Comparison of ENCODE assay signal across 8 cellular contexts in the genomic region with DNA sequence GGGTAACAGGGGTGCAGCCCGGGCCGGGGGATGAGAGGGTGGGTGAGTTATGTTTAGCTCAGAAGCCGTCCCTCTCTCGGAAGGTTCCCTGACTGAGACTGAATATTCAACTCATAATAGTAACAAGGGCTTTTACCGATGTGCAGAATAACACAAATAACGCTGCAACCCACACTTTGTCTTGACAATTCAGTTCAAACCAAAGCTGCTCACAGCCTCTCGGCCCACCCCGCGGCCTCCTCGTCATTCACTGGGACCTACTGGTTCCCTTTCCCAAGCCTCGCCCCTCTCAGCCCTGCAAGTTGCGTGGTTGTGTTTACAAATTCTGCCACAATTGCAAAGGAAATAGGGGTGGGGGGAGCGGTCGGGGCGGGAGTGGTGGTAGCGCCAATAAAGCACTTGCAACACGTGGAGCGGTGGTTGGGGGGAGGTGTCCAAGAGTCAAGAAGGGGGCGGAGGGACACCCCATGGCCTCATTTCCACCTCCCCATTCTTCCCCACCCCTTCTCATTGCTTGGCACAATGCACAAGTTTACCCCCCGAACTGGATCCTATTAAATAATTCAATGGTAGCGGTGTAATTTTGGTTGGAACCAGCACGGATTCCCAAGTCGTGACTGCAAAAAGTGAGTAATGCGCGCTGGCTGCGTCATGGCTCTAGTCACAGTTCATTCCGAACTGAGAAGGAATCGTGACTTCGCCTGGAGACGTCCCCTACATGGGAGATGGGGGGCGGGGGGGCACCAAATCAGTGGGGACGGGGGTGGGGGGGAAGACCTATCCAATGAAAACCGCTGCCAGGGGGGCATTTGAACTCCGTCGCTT.
DNase-seq lines count a peak whose midpoint lies in the region; ATAC-seq, FAIRE-seq and TF ChIP-seq lines count a peak whose summit lies in the region.

No MANE protein-coding gene starts in this region.

- TF ChIP-seq CTCF in OCI-LY7 (conservative IDR thresholded peaks at IDR 0.05; ENCODE audit: low read length) (no peak), H1 (IDR thresholded peaks at IDR 0.05; ENCODE audit: control extremely low read depth in 1 of 3, insufficient read depth in 1 of 3, low read depth in 1 of 3, low read length in 3 of 3) (no peak), prostate gland (IDR thresholded peaks at IDR 0.05) (no peak)

- no peak for FAIRE-seq in H1 (lab: Jason Lieb, UNC)

- H3K4me3 ChIP-seq in OCI-LY7 (ENCODE audit: low read depth, low read length, poor library complexity, severe bottlenecking) (peak overlapping the region; percentile 65), H1 (ENCODE audit: extremely low read depth in 1 of 4, insufficient read depth in 2 of 4, low read depth in 3 of 4, low read length in 4 of 4) (peak overlapping the region; percentile 51 to 90 (median 79)), prostate gland (peak overlapping the region; percentile 10 to 34)

- H2AFZ ChIP-seq in OCI-LY7 (ENCODE audit: low read length) (no peak overlapping the region), H1 (ENCODE audit: low read length) (no peak overlapping the region)

- no peak overlapping the region for H4K5ac ChIP-seq in H1 (ENCODE audit: insufficient read length, low read depth, low read length)

- WGBS in H1 (ENCODE audit: extremely low coverage in 1 of 2, insufficient coverage in 1 of 2, insufficient read length in 1 of 2, insufficient replicate concordance in 2 of 2, low coverage in 1 of 2, low lambda C conversion rate in 2 of 2, missing lambda C conversion rate in 1 of 2), 2 experiments, result 5% methylated on average over 28 of the region's 35 CpGs; no CpG with 5 or more reads in 1 of the 2 experiments
- WGBS in prostate gland, result 2% methylated on average over 35 of the region's 35 CpGs

- H3K79me2 ChIP-seq in OCI-LY7 (ENCODE audit: insufficient read depth, low read depth, low read length), result no peaks in the 10 kb centered on the region
- no peaks in the 10 kb centered on the region for H3K79me2 ChIP-seq in H1 (ENCODE audit: control insufficient read depth in 1 of 2, insufficient read depth in 2 of 2, low read length in 2 of 2)

- no peak overlapping the region for H4K8ac ChIP-seq in H1 (ENCODE audit: extremely low read depth, insufficient read depth, low read length)

- no peak overlapping the region for H2BK5ac ChIP-seq in H1 (ENCODE audit: low read depth, low read length)

- H3K27ac ChIP-seq in OCI-LY7 (ENCODE audit: low read depth, low read length, poor library complexity, severe bottlenecking) (no peak overlapping the region), H1 (ENCODE audit: low read depth, low read length) (no peak overlapping the region), prostate gland (no peak overlapping the region)

- peaks cover 30% of the 10 kb centered on the region for H3K23me2 ChIP-seq in H1 (ENCODE audit: low read depth, low read length)

- H3K56ac ChIP-seq in H1 (replicated peaks; ENCODE audit: insufficient read length, low read depth, low read length), result no peak overlapping the region

- peaks cover 75 to 96% (median 91%) of the 10 kb centered on the region in 4 experiments for H3K27me3 ChIP-seq in H1 (replicated peaks in 1 of 4; ENCODE audit: control insufficient read depth in 3 of 4, extremely low read depth in 1 of 4, insufficient read depth in 3 of 4, low read length in 3 of 4)
- H3K27me3 ChIP-seq in prostate gland (replicated peaks; ENCODE audit: insufficient read depth), result peaks cover 50% of the 10 kb centered on the region

- intact Hi-C loops in OCI-LY7 (cut with micrococcal nuclease; ENCODE audit: unreplicated experiment), result no loop called here
- intact Hi-C loops in prostate gland (cut with DNase I), result no loop called here

- CTCF ChIA-PET in OCI-LY7 (lab: Charles Lee; ENCODE audit: unreplicated experiment), result interaction anchor here (0.6 kb wide), 1 partner anchor 42 kb away, joined by 19 read pairs; no protein-coding TSS in a partner anchor
- CTCF ChIA-PET in H1 (lab: Charles Lee; ENCODE audit: partially characterized antibody), result interaction anchor here (0.8 to 25.5 kb wide), 5 partner anchors 20 to 107 kb away, joined by 3 to 1064 read pairs (median 5); no protein-coding TSS in a partner anchor

- H3K9me3 ChIP-seq in OCI-LY7 (ENCODE audit: low read length) (no peaks in the 10 kb centered on the region), H1 (ENCODE audit: insufficient read depth in 2 of 2, low read depth in 1 of 2, low read length in 1 of 2) (no peaks in the 10 kb centered on the region), prostate gland (no peaks in the 10 kb centered on the region)

- H3K14ac ChIP-seq in H1 (ENCODE audit: insufficient read length), result no peak overlapping the region

- no peak overlapping the region for H3K4ac ChIP-seq in H1 (replicated peaks; ENCODE audit: insufficient read length, low read depth, low read length)

- H2AK5ac ChIP-seq in H1 (ENCODE audit: low read depth, low read length), result no peak overlapping the region

- TF ChIP-seq POLR2A in H1 (IDR thresholded peaks at IDR 0.05; ENCODE audit: control extremely low read depth in 1 of 2, low read depth in 2 of 2, low read length in 2 of 2) (no peak), prostate gland (IDR thresholded peaks at IDR 0.05) (no peak)

- no peak overlapping the region for H2BK120ac ChIP-seq in H1 (replicated peaks; ENCODE audit: low read depth, low read length)

- H4K91ac ChIP-seq in H1 (replicated peaks; ENCODE audit: insufficient read length, low read length), result no peak overlapping the region

- H3K4me1 ChIP-seq in OCI-LY7 (ENCODE audit: insufficient read depth, low read length, poor library complexity, severe bottlenecking), result peaks cover 5% of the 10 kb centered on the region
- H3K4me1 ChIP-seq in H1 (replicated peaks in 1 of 4; ENCODE audit: control insufficient read depth in 3 of 4, insufficient read depth in 4 of 4, low read length in 3 of 4), result peaks cover 7 to 42% (median 16%) of the 10 kb centered on the region in 4 experiments
- no peaks in the 10 kb centered on the region for H3K4me1 ChIP-seq in prostate gland (replicated peaks)

- H2BK12ac ChIP-seq in H1 (ENCODE audit: low read depth, low read length), result no peak overlapping the region

- ATAC-seq in HG03139 (IDR thresholded peaks at IDR 0.05; ENCODE audit: unreplicated experiment) (no peak), HG03175 (IDR thresholded peaks at IDR 0.05; ENCODE audit: unreplicated experiment) (no peak)

- DNase-seq in EL (peak; percentile 71), OCI-LY7 (ENCODE audit: low spot score) (no peak), H1 (ENCODE audit: low read depth in 1 of 2, low spot score in 2 of 2) (peak in 1 of 2 experiments; percentile 57), prostate gland (ENCODE audit: low spot score) (no peak), kidney glomerular epithelial cell (lab: John Stamatoyannopoulos, UW) (no peak), islet precursor cell (no peak)

- no TSS peak for BruUV-seq in OCI-LY7 (replicated peaks; lab: Mats Ljungman, UMichigan)

- H3K36me3 ChIP-seq in OCI-LY7 (ENCODE audit: insufficient read depth, low read length) (no peaks in the 10 kb centered on the region), H1 (ENCODE audit: control insufficient read depth in 2 of 4, insufficient read depth in 4 of 4, low read length in 3 of 4) (no peaks in the 10 kb centered on the region), prostate gland (no peaks in the 10 kb centered on the region)

- no peak overlapping the region for H3K18ac ChIP-seq in H1 (ENCODE audit: extremely low read depth, low read length)

- no peaks in the 10 kb centered on the region for H3K9me2 ChIP-seq in OCI-LY7 (ENCODE audit: insufficient read depth, low read length)

- POLR2A ChIA-PET in OCI-LY7 (lab: Charles Lee) (interaction anchor here (0.8 kb wide), 1 partner anchor 64 kb away, joined by 3 read pairs; no protein-coding TSS in a partner anchor), H1 (lab: Charles Lee; ENCODE audit: partially characterized antibody) (interaction anchor here (1.9 kb wide), 1 partner anchor 11 kb away, joined by 4 read pairs; no protein-coding TSS in a partner anchor)

- no peak overlapping the region for H2BK15ac ChIP-seq in H1 (ENCODE audit: low read length)

- no peaks in the 10 kb centered on the region for H4K20me1 ChIP-seq in OCI-LY7 (ENCODE audit: insufficient read depth, low read length)
- peaks cover 4 to 14% of the 10 kb centered on the region in 2 experiments for H4K20me1 ChIP-seq in H1 (replicated peaks in 1 of 2; ENCODE audit: control insufficient read depth in 1 of 2, insufficient read depth in 2 of 2, low read length in 2 of 2)

- no peak for TF ChIP-seq EP300 in H1 (IDR thresholded peaks at IDR 0.05; ENCODE audit: borderline replicate concordance in 1 of 2, low read depth in 2 of 2, low read length in 2 of 2)

- H3K9ac ChIP-seq in H1 (replicated peaks in 1 of 4; ENCODE audit: extremely low read depth in 1 of 4, low read depth in 3 of 4, low read length in 3 of 4), result no peak overlapping the region

- TF ChIP-seq RAD21 in H1 (IDR thresholded peaks at IDR 0.05 in 1 of 2, conservative IDR thresholded peaks at IDR 0.05 in 1 of 2; ENCODE audit: low read depth in 2 of 2, low read length in 2 of 2), result no peak

- H3K23ac ChIP-seq in H1 (ENCODE audit: insufficient read length), result no peak overlapping the region

- no peak overlapping the region for H2BK20ac ChIP-seq in H1 (ENCODE audit: low read length)

- no peaks in the 10 kb centered on the region for H3K79me1 ChIP-seq in H1 (ENCODE audit: low read depth, low read length)

- peak overlapping the region; percentile 52 for H3K4me2 ChIP-seq in OCI-LY7 (ENCODE audit: low read length)
- H3K4me2 ChIP-seq in H1 (ENCODE audit: insufficient read depth in 1 of 2, low read depth in 2 of 2, low read length in 2 of 2), result peak overlapping the region; percentile 98 to 99

TF ChIP-seq in H1, 55 proteins besides CTCF, POLR2A, EP300 and RAD21:
- TF ChIP-seq EZH2 (IDR thresholded peaks at IDR 0.05; ENCODE audit: low read depth, low read length, severe bottlenecking) (peak; percentile 54), CBX8 (IDR thresholded peaks at IDR 0.05; ENCODE audit: borderline replicate concordance, low read depth, low read length) (0 out of 2 replicates have a peak, but pooled peaks have one; percentile 12), KDM1A (IDR thresholded peaks at IDR 0.05; ENCODE audit: borderline replicate concordance, low read length) (no peak), SUZ12 (IDR thresholded peaks at IDR 0.05; ENCODE audit: low read length) (peak; percentile 54), TCF12 (IDR thresholded peaks at IDR 0.05; ENCODE audit: low read depth, low read length) (no peak)
- TF ChIP-seq, protein P1, sequence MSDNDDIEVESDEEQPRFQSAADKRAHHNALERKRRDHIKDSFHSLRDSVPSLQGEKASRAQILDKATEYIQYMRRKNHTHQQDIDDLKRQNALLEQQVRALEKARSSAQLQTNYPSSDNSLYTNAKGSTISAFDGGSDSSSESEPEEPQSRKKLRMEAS (IDR thresholded peaks at IDR 0.05), result peak; percentile 70

Comparison
In these comparisons a context has a peak if more than half of its experiments do, and no peak if none do; other contexts are left out.
1. H3K4me3 ChIP-seq: peak in every context shown above with its lines; median percentile 79 in H1; 65 in OCI-LY7; 22 in prostate gland.